ENCODE assay signal across 1 cellular context in genomic region chr7:69827140-69827919, GRCh38.
TF ChIP-seq lines count a peak whose summit lies in the region.

No MANE protein-coding gene starts in this region.

TF ChIP-seq in GM12878, 131 proteins besides CTCF, POLR2A, EP300 and RAD21 (continued from another document and continues in another):
- no peak for TF ChIP-seq BCL3 (IDR thresholded peaks at IDR 0.05; ENCODE audit: borderline replicate concordance, insufficient read depth, low read depth, low read length, poor library complexity, severe bottlenecking)
- TF ChIP-seq SREBF2 (IDR thresholded peaks at IDR 0.05; ENCODE audit: low read length): no peak
- no peak for TF ChIP-seq NFXL1 (IDR thresholded peaks at IDR 0.05; ENCODE audit: borderline replicate concordance)
- TF ChIP-seq SMAD5 (IDR thresholded peaks at IDR 0.05; ENCODE audit: low read depth): no peak
- TF ChIP-seq, protein P1, sequence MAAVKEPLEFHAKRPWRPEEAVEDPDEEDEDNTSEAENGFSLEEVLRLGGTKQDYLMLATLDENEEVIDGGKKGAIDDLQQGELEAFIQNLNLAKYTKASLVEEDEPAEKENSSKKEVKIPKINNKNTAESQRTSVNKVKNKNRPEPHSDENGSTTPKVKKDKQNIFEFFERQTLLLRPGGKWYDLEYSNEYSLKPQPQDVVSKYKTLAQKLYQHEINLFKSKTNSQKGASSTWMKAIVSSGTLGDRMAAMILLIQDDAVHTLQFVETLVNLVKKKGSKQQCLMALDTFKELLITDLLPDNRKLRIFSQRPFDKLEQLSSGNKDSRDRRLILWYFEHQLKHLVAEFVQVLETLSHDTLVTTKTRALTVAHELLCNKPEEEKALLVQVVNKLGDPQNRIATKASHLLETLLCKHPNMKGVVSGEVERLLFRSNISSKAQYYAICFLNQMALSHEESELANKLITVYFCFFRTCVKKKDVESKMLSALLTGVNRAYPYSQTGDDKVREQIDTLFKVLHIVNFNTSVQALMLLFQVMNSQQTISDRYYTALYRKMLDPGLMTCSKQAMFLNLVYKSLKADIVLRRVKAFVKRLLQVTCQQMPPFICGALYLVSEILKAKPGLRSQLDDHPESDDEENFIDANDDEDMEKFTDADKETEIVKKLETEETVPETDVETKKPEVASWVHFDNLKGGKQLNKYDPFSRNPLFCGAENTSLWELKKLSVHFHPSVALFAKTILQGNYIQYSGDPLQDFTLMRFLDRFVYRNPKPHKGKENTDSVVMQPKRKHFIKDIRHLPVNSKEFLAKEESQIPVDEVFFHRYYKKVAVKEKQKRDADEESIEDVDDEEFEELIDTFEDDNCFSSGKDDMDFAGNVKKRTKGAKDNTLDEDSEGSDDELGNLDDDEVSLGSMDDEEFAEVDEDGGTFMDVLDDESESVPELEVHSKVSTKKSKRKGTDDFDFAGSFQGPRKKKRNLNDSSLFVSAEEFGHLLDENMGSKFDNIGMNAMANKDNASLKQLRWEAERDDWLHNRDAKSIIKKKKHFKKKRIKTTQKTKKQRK (IDR thresholded peaks at IDR 0.05; ENCODE audit: low read depth, low read length): no peak
- no peak for TF ChIP-seq E4F1 (IDR thresholded peaks at IDR 0.05; ENCODE audit: borderline replicate concordance, partially characterized antibody)
- TF ChIP-seq POLR2AphosphoS2 (IDR thresholded peaks at IDR 0.05; ENCODE audit: low read depth, low read length): no peak
- TF ChIP-seq SIX5 (IDR thresholded peaks at IDR 0.05; ENCODE audit: low read depth, low read length, severe bottlenecking): no peak
- no peak for TF ChIP-seq KAT2A (conservative IDR thresholded peaks at IDR 0.05; ENCODE audit: control insufficient read depth, low read depth, low read length)
- no peak for TF ChIP-seq TCF3 (IDR thresholded peaks at IDR 0.05; ENCODE audit: borderline replicate concordance, insufficient read depth, low read depth, low read length)
- no peak for TF ChIP-seq NR2C2 (IDR thresholded peaks at IDR 0.05; ENCODE audit: borderline replicate concordance, control insufficient read depth, insufficient read length, low read depth)
- TF ChIP-seq ZZZ3 (IDR thresholded peaks at IDR 0.05; ENCODE audit: control insufficient read depth, insufficient read length, low read depth): no peak
- no peak for TF ChIP-seq FOS (IDR thresholded peaks at IDR 0.05; ENCODE audit: borderline replicate concordance, extremely low read depth, insufficient read length)
- no peak for TF ChIP-seq ZNF274 (IDR thresholded peaks at IDR 0.05; ENCODE audit: insufficient read depth, insufficient read length)
- TF ChIP-seq YY1 (IDR thresholded peaks at IDR 0.05; ENCODE audit: low read depth, low read length): no peak
- TF ChIP-seq, protein P2, sequence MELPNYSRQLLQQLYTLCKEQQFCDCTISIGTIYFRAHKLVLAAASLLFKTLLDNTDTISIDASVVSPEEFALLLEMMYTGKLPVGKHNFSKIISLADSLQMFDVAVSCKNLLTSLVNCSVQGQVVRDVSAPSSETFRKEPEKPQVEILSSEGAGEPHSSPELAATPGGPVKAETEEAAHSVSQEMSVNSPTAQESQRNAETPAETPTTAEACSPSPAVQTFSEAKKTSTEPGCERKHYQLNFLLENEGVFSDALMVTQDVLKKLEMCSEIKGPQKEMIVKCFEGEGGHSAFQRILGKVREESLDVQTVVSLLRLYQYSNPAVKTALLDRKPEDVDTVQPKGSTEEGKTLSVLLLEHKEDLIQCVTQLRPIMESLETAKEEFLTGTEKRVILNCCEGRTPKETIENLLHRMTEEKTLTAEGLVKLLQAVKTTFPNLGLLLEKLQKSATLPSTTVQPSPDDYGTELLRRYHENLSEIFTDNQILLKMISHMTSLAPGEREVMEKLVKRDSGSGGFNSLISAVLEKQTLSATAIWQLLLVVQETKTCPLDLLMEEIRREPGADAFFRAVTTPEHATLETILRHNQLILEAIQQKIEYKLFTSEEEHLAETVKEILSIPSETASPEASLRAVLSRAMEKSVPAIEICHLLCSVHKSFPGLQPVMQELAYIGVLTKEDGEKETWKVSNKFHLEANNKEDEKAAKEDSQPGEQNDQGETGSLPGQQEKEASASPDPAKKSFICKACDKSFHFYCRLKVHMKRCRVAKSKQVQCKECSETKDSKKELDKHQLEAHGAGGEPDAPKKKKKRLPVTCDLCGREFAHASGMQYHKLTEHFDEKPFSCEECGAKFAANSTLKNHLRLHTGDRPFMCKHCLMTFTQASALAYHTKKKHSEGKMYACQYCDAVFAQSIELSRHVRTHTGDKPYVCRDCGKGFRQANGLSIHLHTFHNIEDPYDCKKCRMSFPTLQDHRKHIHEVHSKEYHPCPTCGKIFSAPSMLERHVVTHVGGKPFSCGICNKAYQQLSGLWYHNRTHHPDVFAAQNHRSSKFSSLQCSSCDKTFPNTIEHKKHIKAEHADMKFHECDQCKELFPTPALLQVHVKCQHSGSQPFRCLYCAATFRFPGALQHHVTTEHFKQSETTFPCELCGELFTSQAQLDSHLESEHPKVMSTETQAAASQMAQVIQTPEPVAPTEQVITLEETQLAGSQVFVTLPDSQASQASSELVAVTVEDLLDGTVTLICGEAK (IDR thresholded peaks at IDR 0.05; ENCODE audit: borderline replicate concordance): no peak
- 0 out of 2 replicates have a peak, but pooled peaks have one; percentile 16 for TF ChIP-seq CREM (IDR thresholded peaks at IDR 0.05; ENCODE audit: low read depth)
- TF ChIP-seq, protein P3, sequence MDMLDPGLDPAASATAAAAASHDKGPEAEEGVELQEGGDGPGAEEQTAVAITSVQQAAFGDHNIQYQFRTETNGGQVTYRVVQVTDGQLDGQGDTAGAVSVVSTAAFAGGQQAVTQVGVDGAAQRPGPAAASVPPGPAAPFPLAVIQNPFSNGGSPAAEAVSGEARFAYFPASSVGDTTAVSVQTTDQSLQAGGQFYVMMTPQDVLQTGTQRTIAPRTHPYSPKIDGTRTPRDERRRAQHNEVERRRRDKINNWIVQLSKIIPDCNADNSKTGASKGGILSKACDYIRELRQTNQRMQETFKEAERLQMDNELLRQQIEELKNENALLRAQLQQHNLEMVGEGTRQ (IDR thresholded peaks at IDR 0.05; ENCODE audit: borderline replicate concordance, low read depth, low read length): no peak
- no peak for TF ChIP-seq RAD51 (IDR thresholded peaks at IDR 0.05)
- no peak for TF ChIP-seq WRNIP1 (IDR thresholded peaks at IDR 0.05; ENCODE audit: borderline replicate concordance, low read depth, low read length)
- no peak for TF ChIP-seq RELA (IDR thresholded peaks at IDR 0.05; ENCODE audit: borderline replicate concordance, partially characterized antibody)
- TF ChIP-seq ZNF384 (IDR thresholded peaks at IDR 0.05; ENCODE audit: borderline replicate concordance, low read depth, low read length): no peak
- no peak for TF ChIP-seq BCLAF1 (IDR thresholded peaks at IDR 0.05)
- TF ChIP-seq CUX1 (IDR thresholded peaks at IDR 0.05; ENCODE audit: insufficient replicate concordance, low read depth, low read length): no peak
- TF ChIP-seq PAX5 (IDR thresholded peaks at IDR 0.05; ENCODE audit: borderline replicate concordance, low read depth, low read length): no peak
- TF ChIP-seq LARP7 (IDR thresholded peaks at IDR 0.05): no peak
- no peak for TF ChIP-seq FOXK2 (IDR thresholded peaks at IDR 0.05)
- TF ChIP-seq SPI1 (IDR thresholded peaks at IDR 0.05; ENCODE audit: borderline replicate concordance, insufficient read depth, low read depth, low read length): peak; percentile 32; the same call in 1 of the 2 replicates
- TF ChIP-seq JUND (IDR thresholded peaks at IDR 0.05; ENCODE audit: low read depth, low read length): no peak
- TF ChIP-seq NRF1 (conservative IDR thresholded peaks at IDR 0.05; ENCODE audit: low read depth, low read length): no peak
- TF ChIP-seq CHD2 (IDR thresholded peaks at IDR 0.05; ENCODE audit: borderline replicate concordance, low read depth, low read length): no peak
- TF ChIP-seq MTA2 (IDR thresholded peaks at IDR 0.05; ENCODE audit: low read depth): peak; percentile 17; the same call in 1 of the 2 replicates
- TF ChIP-seq ZNF622 (IDR thresholded peaks at IDR 0.05): no peak
- no peak for TF ChIP-seq MAX (IDR thresholded peaks at IDR 0.05; ENCODE audit: low read depth, low read length)
- no peak for TF ChIP-seq DPF2 (IDR thresholded peaks at IDR 0.05)
- TF ChIP-seq EGR1 (IDR thresholded peaks at IDR 0.05; ENCODE audit: borderline replicate concordance in 1 of 2, low read depth in 2 of 2, low read length in 2 of 2): no peak
- TF ChIP-seq CBX3 (IDR thresholded peaks at IDR 0.05; ENCODE audit: borderline replicate concordance, low read depth): no peak
- TF ChIP-seq SP1 (IDR thresholded peaks at IDR 0.05; ENCODE audit: low read depth, low read length): no peak
- no peak for TF ChIP-seq JUNB (IDR thresholded peaks at IDR 0.05)
